In the genomic region with DNA sequence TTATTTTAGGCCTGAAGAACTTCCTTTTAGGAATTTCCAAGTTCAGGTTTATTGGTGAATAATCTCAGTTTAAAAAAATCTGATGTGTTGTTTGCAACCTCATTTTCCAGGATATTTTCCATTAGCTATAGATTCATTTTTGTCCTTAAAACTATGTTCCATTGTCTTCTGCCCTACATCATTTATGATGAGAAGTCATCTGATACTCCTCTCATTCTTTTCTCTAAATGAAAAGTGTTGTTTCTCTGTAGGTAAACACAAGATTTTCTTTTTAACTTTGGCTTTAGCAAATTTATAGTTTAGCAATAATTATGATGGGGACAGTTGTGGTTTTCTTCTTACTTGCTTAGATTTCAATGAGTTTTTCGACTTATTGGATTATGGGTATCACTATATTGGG, we compare ENCODE assay signal across 25 cellular contexts.
"Had no signal": no experiment of that assay in that cellular context is flagged by ENCODE, and none has a peak within 500 bp of the region (broad histone marks: within the 10 kb centered on the region; RNA-seq: fewer than 3 reads in every experiment).

No MANE protein-coding gene starts in this region.

- H3K36me3 ChIP-seq: esophagus squamous epithelium, ovary, spleen, tibial artery had no signal

- ATAC-seq: effector memory CD8-positive, alpha-beta T cell; left ventricle myocardium superior; natural killer cell; psoas muscle; right cardiac atrium; stimulated activated memory B cell treated with anti-CD40 and anti-IgM and Interleukin-4, amounts not matched to agents 10 μg/mL and 1 μg/mL and 100 μg/mL, for 72 hours; stimulated activated naive CD8-positive, alpha-beta T cell treated with anti-CD3 and anti-CD28 coated beads, Interleukin-15, Interleukin-2, amounts not matched to agents 100 U/mL and 50 U/mL, for 24 hours had no signal

- H3K9me3 ChIP-seq: ovary, testis had no signal

- DNase-seq: cortex of kidney; effector memory CD8-positive, alpha-beta T cell; erythroblast; esophagus squamous epithelium; foreskin melanocyte; glutamatergic neuron; hypothalamus; immature natural killer cell; islet precursor cell; left ventricle myocardium superior; natural killer cell; occipital lobe; ovary; posterior cingulate gyrus; psoas muscle; right cardiac atrium; spleen; stimulated activated CD4-positive, alpha-beta T cell treated with anti-CD3 and anti-CD28 coated beads, Interleukin-4, amount 100 ng/mL, for 4 hours; stimulated activated naive CD8-positive, alpha-beta T cell treated with anti-CD3 and anti-CD28 coated beads, Interleukin-15, Interleukin-2, amounts not matched to agents 100 U/mL and 50 U/mL, for 24 hours; substantia nigra; testis; tibial artery had no signal

- H3K4me3 ChIP-seq: esophagus squamous epithelium, lung, ovary, psoas muscle, skin epidermis, spleen, testis, tibial artery had no signal

- H3K27me3 ChIP-seq: esophagus squamous epithelium, ovary, spleen, testis, tibial artery had no signal

- H3K4me1 ChIP-seq: esophagus squamous epithelium, psoas muscle, spleen, testis, tibial artery had no signal

- H3K27ac ChIP-seq: esophagus squamous epithelium, ovary, psoas muscle, skin epidermis, spleen, testis, tibial artery had no signal
